Comparison of ENCODE assay signal across 8 cellular contexts in the genomic region with DNA sequence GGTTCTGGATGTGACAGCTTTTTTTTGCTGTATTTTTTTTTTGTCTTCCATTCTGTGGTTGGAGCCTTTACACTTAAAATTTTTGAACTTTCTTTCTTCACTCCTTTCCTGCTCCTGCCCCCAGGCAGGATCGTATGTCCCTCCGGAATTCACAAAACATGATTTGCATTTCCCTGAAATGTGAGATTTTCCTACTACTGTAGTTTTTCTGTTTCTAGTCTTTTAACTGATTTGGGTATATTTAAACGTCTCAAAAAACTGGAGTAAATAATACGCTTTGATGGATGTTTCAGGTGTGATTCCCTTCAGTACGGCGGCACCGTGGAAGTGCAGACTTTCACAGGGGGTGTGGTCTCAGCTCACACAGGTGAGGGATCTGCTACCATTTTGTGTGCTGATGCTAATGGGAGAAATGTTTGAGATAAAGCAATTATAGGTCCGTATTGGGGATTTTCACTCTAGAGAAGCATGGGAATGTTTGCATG. TPM values are rescaled to one million over a fixed set of nuclear protein-coding genes. Genes with fewer than 3 reads are reported as not detected.
A peak's percentile ranks its signal among the peaks of the same experiment; 100 is the strongest.
DNase-seq lines count a peak whose midpoint lies in the region; ATAC-seq, FAIRE-seq and TF ChIP-seq lines count a peak whose summit lies in the region.

No MANE protein-coding gene starts in this region.

- H3K9me3 ChIP-seq in heart left ventricle: no peaks in the 10 kb centered on the region

- TF ChIP-seq POLR2A in heart left ventricle (IDR thresholded peaks at IDR 0.05): no peak
- no peak for TF ChIP-seq POLR2A in H54 (IDR thresholded peaks at IDR 0.05; ENCODE audit: low read depth, low read length)

- H3K27me3 ChIP-seq in heart left ventricle (no peaks in the 10 kb centered on the region), brain microvascular endothelial cell (replicated peaks) (no peaks in the 10 kb centered on the region)

- H3K36me3 ChIP-seq in heart left ventricle (peaks cover 0 to 50% (median 46%) of the 10 kb centered on the region in 9 donors), brain microvascular endothelial cell (replicated peaks) (peaks cover 30% of the 10 kb centered on the region), urinary bladder (ENCODE audit: insufficient read depth) (peaks cover 8% of the 10 kb centered on the region)

- no peak for FAIRE-seq in H54 (lab: Jason Lieb, UNC)

- no peak for TF ChIP-seq CTCF in heart left ventricle (IDR thresholded peaks at IDR 0.05)
- no peak for TF ChIP-seq CTCF in brain microvascular endothelial cell (IDR thresholded peaks at IDR 0.05; ENCODE audit: low read depth, low read length, missing control alignments)

- intact Hi-C loops in heart left ventricle (cut with DNase I): loop anchor here in 8 of 10 donors (2.0 to 5.0 kb wide), 8 partner anchors 37 to 223 kb away; a partner anchor contains a TSS
- intact Hi-C loops in left cardiac atrium (cut with DNase I): no loop called here

- ATAC-seq in heart left ventricle: no peak
- ATAC-seq in left cardiac atrium: no peak
- ATAC-seq in memory B cell (ENCODE audit: low read depth): no peak
- no peak for ATAC-seq in GM18502 (IDR thresholded peaks at IDR 0.05; ENCODE audit: poor library complexity, unreplicated experiment)

- H3K4me1 Mint-ChIP-seq in memory B cell: peaks cover 11% of the 10 kb centered on the region

- H3K36me3 Mint-ChIP-seq in memory B cell: peaks cover 16% of the 10 kb centered on the region

- H3K4me3 ChIP-seq in heart left ventricle (peak overlapping the region; percentile 79 to 100 (median 95)), brain microvascular endothelial cell (ENCODE audit: low read depth, low read length) (peak overlapping the region; percentile 98), urinary bladder (ENCODE audit: low read depth, low read length) (peak overlapping the region; percentile 82)

- H3K4me3 Mint-ChIP-seq in memory B cell: peak overlapping the region; percentile 90

- no peaks in the 10 kb centered on the region for H3K27me3 Mint-ChIP-seq in memory B cell

- DNase-seq in heart left ventricle (no peak), left cardiac atrium (no peak), brain microvascular endothelial cell (no peak), memory B cell (ENCODE audit: low spot score in 2 of 2) (no peak), DMS53 (lab: John Stamatoyannopoulos, UW) (no peak), H54 (ENCODE audit: insufficient read length, low spot score) (no peak)

- H3K27ac Mint-ChIP-seq in memory B cell: peak overlapping the region; percentile 100

- in situ Hi-C loops in brain microvascular endothelial cell (cut with HindIII; ENCODE audit: low pct_ligation_motif_present, low sequenced_read_pairs): no loop called here

- no peaks in the 10 kb centered on the region for H3K9me3 Mint-ChIP-seq in memory B cell

- H3K4me1 ChIP-seq in heart left ventricle (peaks cover 6 to 34% (median 28%) of the 10 kb centered on the region in 12 donors), urinary bladder (ENCODE audit: insufficient read depth) (no peaks in the 10 kb centered on the region)

- H3K27ac ChIP-seq in heart left ventricle (peak overlapping the region in 11 of 12 donors; percentile 95 to 100 (median 99)), brain microvascular endothelial cell (peak overlapping the region; percentile 100), urinary bladder (ENCODE audit: low read depth) (peak overlapping the region; percentile 66)

- 41 to 46% (median 43%) methylated on average over 8 of the region's 8 CpGs for WGBS in heart left ventricle, 4 donors
- WGBS in urinary bladder: 47% methylated on average over 8 of the region's 8 CpGs

RNA-seq across cellular contexts. Expression of a gene that starts 0.7 kb away (rescaled TPM):
- 10 to 100 TPM; 30.2 to 51.2 (median 44.7) TPM for total RNA-seq in heart left ventricle
- polyA plus RNA-seq in heart left ventricle: 10 to 100 TPM; 22.9 to 23.8 TPM
- total RNA-seq in left cardiac atrium: 10 to 100 TPM; 42.3 to 45.9 TPM
- total RNA-seq in urinary bladder: 15.0 TPM
- 20.3 TPM for polyA plus RNA-seq in urinary bladder

RNA-seq across cellular contexts. Expression of a gene that starts 41.4 kb away (rescaled TPM):
- total RNA-seq in heart left ventricle: 10 to 100 TPM; 16.3 to 38.3 (median 31.9) TPM
- polyA plus RNA-seq in heart left ventricle: 10 to 100 TPM; 27.2 to 38.1 TPM
- total RNA-seq in left cardiac atrium: 10 to 100 TPM; 29.5 to 37.2 TPM
- 18.8 TPM for total RNA-seq in urinary bladder
- polyA plus RNA-seq in urinary bladder: 52.3 TPM

RNA-seq across cellular contexts. Expression of a gene that starts 48.6 kb away (rescaled TPM):
- 10 to 100 TPM; 13.5 to 26.7 (median 17.9) TPM for total RNA-seq in heart left ventricle
- 10 to 100 TPM; 19.5 to 37.7 TPM for polyA plus RNA-seq in heart left ventricle
- total RNA-seq in left cardiac atrium: 10 to 100 TPM; 17.8 to 18.6 TPM
- total RNA-seq in urinary bladder: 9.1 TPM
- polyA plus RNA-seq in urinary bladder: 28.9 TPM

RNA-seq across cellular contexts. Expression of a gene that starts 48.9 kb away (rescaled TPM):
- total RNA-seq in heart left ventricle (10 to 100 TPM; 12.3 to 26.6 (median 20.2) TPM), left cardiac atrium (10 to 100 TPM; 23.7 to 24.0 TPM), urinary bladder (6.9 TPM)
- polyA plus RNA-seq in heart left ventricle (10 to 100 TPM; 22.9 to 25.0 TPM), urinary bladder (55.3 TPM)

Comparison
In these comparisons a context has a peak if more than half of its experiments do, and no peak if none do; other contexts are left out.
1. intact Hi-C loops: an anchor here in heart left ventricle (2.0 to 5.0 kb wide); none called in left cardiac atrium.